ENCODE assay signal across 1 cellular context in genomic region chr10:80205478-80206276, GRCh38.
TF ChIP-seq lines count a peak whose summit lies in the region.

ANXA11 (minus strand) TSS chr10:80205537; CDS start chr10:80172861, 32,676 bp downstream.

TF ChIP-seq in HepG2, 621 proteins besides CTCF, POLR2A, EP300 and RAD21 (continued from another document and continues in another):
- TF ChIP-seq, protein P1, sequence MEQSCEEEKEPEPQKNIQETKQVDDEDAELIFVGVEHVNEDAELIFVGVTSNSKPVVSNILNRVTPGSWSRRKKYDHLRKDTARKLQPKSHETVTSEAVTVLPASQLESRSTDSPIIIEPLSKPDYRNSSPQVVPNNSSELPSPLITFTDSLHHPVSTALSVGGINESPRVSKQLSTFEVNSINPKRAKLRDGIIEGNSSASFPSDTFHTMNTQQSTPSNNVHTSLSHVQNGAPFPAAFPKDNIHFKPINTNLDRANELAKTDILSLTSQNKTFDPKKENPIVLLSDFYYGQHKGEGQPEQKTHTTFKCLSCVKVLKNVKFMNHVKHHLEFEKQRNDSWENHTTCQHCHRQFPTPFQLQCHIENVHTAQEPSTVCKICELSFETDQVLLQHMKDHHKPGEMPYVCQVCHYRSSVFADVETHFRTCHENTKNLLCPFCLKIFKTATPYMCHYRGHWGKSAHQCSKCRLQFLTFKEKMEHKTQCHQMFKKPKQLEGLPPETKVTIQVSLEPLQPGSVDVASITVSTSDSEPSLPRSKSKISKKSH (CRISPR knock-in tag; IDR thresholded peaks at IDR 0.05; ENCODE audit: borderline replicate concordance) = no peak
- TF ChIP-seq, protein P2, sequence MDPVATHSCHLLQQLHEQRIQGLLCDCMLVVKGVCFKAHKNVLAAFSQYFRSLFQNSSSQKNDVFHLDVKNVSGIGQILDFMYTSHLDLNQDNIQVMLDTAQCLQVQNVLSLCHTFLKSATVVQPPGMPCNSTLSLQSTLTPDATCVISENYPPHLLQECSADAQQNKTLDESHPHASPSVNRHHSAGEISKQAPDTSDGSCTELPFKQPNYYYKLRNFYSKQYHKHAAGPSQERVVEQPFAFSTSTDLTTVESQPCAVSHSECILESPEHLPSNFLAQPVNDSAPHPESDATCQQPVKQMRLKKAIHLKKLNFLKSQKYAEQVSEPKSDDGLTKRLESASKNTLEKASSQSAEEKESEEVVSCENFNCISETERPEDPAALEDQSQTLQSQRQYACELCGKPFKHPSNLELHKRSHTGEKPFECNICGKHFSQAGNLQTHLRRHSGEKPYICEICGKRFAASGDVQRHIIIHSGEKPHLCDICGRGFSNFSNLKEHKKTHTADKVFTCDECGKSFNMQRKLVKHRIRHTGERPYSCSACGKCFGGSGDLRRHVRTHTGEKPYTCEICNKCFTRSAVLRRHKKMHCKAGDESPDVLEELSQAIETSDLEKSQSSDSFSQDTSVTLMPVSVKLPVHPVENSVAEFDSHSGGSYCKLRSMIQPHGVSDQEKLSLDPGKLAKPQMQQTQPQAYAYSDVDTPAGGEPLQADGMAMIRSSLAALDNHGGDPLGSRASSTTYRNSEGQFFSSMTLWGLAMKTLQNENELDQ (CRISPR knock-in tag; IDR thresholded peaks at IDR 0.05; ENCODE audit: borderline replicate concordance) = no peak
- TF ChIP-seq, protein P3, sequence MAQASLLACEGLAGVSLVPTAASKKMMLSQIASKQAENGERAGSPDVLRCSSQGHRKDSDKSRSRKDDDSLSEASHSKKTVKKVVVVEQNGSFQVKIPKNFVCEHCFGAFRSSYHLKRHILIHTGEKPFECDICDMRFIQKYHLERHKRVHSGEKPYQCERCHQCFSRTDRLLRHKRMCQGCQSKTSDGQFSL (CRISPR knock-in tag; IDR thresholded peaks at IDR 0.05) = no peak; the same call in 1 of the 2 replicates
- TF ChIP-seq ZNF260 (CRISPR knock-in tag; IDR thresholded peaks at IDR 0.05; ENCODE audit: borderline replicate concordance, low read depth) (no peak), SATB2 (CRISPR knock-in tag; IDR thresholded peaks at IDR 0.05) (no peak), ZNF224 (CRISPR knock-in tag; IDR thresholded peaks at IDR 0.05) (no peak), HOXD1 (CRISPR knock-in tag; IDR thresholded peaks at IDR 0.05) (peak; percentile 70; the same call in 1 of the 2 replicates), BRCA1 (CRISPR knock-in tag; IDR thresholded peaks at IDR 0.05) (peak; percentile 28; the same call in 1 of the 2 replicates), RARG (CRISPR knock-in tag; IDR thresholded peaks at IDR 0.05; ENCODE audit: low read depth) (no peak), ZNF773 (CRISPR knock-in tag; IDR thresholded peaks at IDR 0.05; ENCODE audit: borderline replicate concordance) (no peak), ATF7-NPFF (CRISPR knock-in tag; IDR thresholded peaks at IDR 0.05; ENCODE audit: low read depth) (no peak), CERS6 (CRISPR knock-in tag; IDR thresholded peaks at IDR 0.05) (no peak), ZNF530 (CRISPR knock-in tag; IDR thresholded peaks at IDR 0.05; ENCODE audit: low read depth) (no peak), SP140L (CRISPR knock-in tag; IDR thresholded peaks at IDR 0.05; ENCODE audit: borderline replicate concordance) (no peak), PREB (CRISPR knock-in tag; IDR thresholded peaks at IDR 0.05) (no peak), ZNF12 (CRISPR knock-in tag; IDR thresholded peaks at IDR 0.05) (no peak), PAF1 (CRISPR knock-in tag; IDR thresholded peaks at IDR 0.05) (no peak), HHEX (CRISPR knock-in tag; IDR thresholded peaks at IDR 0.05) (no peak), ZNF615 (CRISPR knock-in tag; IDR thresholded peaks at IDR 0.05; ENCODE audit: borderline replicate concordance) (no peak), CENPX (CRISPR knock-in tag; IDR thresholded peaks at IDR 0.05) (no peak), NR2F1 (CRISPR knock-in tag; IDR thresholded peaks at IDR 0.05) (no peak), KAT7 (CRISPR knock-in tag; IDR thresholded peaks at IDR 0.05; ENCODE audit: borderline replicate concordance) (no peak), ZNF275 (CRISPR knock-in tag; IDR thresholded peaks at IDR 0.05; ENCODE audit: borderline replicate concordance) (no peak), ZBTB14 (CRISPR knock-in tag; IDR thresholded peaks at IDR 0.05) (peak; percentile 52; the same call in 1 of the 2 replicates), PTBP1 (IDR thresholded peaks at IDR 0.05; ENCODE audit: low read depth, low read length, poor library complexity, severe bottlenecking) (no peak), KDM4B (CRISPR knock-in tag; IDR thresholded peaks at IDR 0.05) (no peak), ZNF776 (CRISPR knock-in tag; IDR thresholded peaks at IDR 0.05) (no peak), STAG1 (CRISPR knock-in tag; IDR thresholded peaks at IDR 0.05) (no peak), ARHGAP35 (CRISPR knock-in tag; IDR thresholded peaks at IDR 0.05; ENCODE audit: borderline replicate concordance) (no peak), RNF2 (conservative IDR thresholded peaks at IDR 0.05; ENCODE audit: low read depth) (no peak), FLYWCH1 (CRISPR knock-in tag; IDR thresholded peaks at IDR 0.05) (no peak), BCL3 (CRISPR knock-in tag; IDR thresholded peaks at IDR 0.05) (0 out of 2 replicates have a peak, but pooled peaks have one; percentile 24), SKI (IDR thresholded peaks at IDR 0.05; ENCODE audit: partially characterized antibody) (no peak), FOXJ3 (CRISPR knock-in tag; IDR thresholded peaks at IDR 0.05; ENCODE audit: borderline replicate concordance) (no peak), TFDP2 (CRISPR knock-in tag; IDR thresholded peaks at IDR 0.05) (no peak), ARID2 (CRISPR knock-in tag; IDR thresholded peaks at IDR 0.05; ENCODE audit: borderline replicate concordance) (no peak), RXRB (CRISPR knock-in tag; IDR thresholded peaks at IDR 0.05; ENCODE audit: borderline replicate concordance) (peak; percentile 59; the same call in 1 of the 2 replicates), MTA1 (CRISPR knock-in tag; IDR thresholded peaks at IDR 0.05; ENCODE audit: borderline replicate concordance) (no peak), RFX5 (IDR thresholded peaks at IDR 0.05; ENCODE audit: low read depth, low read length) (no peak), GFI1 (CRISPR knock-in tag; IDR thresholded peaks at IDR 0.05; ENCODE audit: borderline replicate concordance) (0 out of 2 replicates have a peak, but pooled peaks have one; percentile 35), ZNF234 (CRISPR knock-in tag; conservative IDR thresholded peaks at IDR 0.05) (no peak), NFE2L2 (IDR thresholded peaks at IDR 0.05; ENCODE audit: low read length) (no peak)
- TF ChIP-seq, protein P4, sequence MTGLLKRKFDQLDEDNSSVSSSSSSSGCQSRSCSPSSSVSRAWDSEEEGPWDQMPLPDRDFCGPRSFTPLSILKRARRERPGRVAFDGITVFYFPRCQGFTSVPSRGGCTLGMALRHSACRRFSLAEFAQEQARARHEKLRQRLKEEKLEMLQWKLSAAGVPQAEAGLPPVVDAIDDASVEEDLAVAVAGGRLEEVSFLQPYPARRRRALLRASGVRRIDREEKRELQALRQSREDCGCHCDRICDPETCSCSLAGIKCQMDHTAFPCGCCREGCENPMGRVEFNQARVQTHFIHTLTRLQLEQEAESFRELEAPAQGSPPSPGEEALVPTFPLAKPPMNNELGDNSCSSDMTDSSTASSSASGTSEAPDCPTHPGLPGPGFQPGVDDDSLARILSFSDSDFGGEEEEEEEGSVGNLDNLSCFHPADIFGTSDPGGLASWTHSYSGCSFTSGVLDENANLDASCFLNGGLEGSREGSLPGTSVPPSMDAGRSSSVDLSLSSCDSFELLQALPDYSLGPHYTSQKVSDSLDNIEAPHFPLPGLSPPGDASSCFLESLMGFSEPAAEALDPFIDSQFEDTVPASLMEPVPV (CRISPR knock-in tag; IDR thresholded peaks at IDR 0.05) = no peak
- TF ChIP-seq, protein P5, sequence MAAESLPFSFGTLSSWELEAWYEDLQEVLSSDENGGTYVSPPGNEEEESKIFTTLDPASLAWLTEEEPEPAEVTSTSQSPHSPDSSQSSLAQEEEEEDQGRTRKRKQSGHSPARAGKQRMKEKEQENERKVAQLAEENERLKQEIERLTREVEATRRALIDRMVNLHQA (CRISPR knock-in tag; IDR thresholded peaks at IDR 0.05) = no peak
- TF ChIP-seq, protein P6, sequence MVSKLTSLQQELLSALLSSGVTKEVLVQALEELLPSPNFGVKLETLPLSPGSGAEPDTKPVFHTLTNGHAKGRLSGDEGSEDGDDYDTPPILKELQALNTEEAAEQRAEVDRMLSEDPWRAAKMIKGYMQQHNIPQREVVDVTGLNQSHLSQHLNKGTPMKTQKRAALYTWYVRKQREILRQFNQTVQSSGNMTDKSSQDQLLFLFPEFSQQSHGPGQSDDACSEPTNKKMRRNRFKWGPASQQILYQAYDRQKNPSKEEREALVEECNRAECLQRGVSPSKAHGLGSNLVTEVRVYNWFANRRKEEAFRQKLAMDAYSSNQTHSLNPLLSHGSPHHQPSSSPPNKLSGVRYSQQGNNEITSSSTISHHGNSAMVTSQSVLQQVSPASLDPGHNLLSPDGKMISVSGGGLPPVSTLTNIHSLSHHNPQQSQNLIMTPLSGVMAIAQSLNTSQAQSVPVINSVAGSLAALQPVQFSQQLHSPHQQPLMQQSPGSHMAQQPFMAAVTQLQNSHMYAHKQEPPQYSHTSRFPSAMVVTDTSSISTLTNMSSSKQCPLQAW (CRISPR knock-in tag; IDR thresholded peaks at IDR 0.05) = peak; percentile 65; the same call in 1 of the 2 replicates
- TF ChIP-seq, protein P7, sequence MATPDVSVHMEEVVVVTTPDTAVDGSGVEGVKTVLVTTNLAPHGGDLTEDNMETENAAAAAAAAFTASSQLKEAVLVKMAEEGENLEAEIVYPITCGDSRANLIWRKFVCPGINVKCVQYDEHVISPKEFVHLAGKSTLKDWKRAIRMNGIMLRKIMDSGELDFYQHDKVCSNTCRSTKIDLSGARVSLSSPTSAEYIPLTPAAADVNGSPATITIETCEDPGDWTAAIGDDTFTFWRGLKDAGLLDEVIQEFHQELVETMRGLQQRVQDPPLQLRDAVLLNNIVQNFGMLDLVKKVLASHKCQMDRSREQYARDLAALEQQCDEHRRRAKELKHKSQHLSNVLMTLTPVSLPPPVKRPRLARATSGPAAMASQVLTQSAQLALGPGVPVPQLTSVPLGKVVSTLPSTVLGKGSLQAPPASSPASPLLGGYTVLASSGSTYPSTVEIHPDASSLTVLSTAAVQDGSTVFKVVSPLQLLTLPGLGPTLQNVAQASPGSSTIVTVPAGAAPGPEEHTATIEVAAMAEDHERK (CRISPR knock-in tag; IDR thresholded peaks at IDR 0.05; ENCODE audit: low read depth) = no peak
- TF ChIP-seq, protein P8, sequence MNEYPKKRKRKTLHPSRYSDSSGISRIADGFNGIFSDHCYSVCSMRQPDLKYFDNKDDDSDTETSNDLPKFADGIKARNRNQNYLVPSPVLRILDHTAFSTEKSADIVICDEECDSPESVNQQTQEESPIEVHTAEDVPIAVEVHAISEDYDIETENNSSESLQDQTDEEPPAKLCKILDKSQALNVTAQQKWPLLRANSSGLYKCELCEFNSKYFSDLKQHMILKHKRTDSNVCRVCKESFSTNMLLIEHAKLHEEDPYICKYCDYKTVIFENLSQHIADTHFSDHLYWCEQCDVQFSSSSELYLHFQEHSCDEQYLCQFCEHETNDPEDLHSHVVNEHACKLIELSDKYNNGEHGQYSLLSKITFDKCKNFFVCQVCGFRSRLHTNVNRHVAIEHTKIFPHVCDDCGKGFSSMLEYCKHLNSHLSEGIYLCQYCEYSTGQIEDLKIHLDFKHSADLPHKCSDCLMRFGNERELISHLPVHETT (CRISPR knock-in tag; conservative IDR thresholded peaks at IDR 0.05) = no peak
